7 cellular contexts compared by ENCODE assay signal in genomic region chr6:17581282-17581681, GRCh38. TPM values are rescaled to one million over a fixed set of nuclear protein-coding genes. Genes with fewer than 3 reads are reported as not detected.
A peak's percentile ranks its signal among the peaks of the same experiment; 100 is the strongest.
DNase-seq lines count a peak whose midpoint lies in the region; ATAC-seq and TF ChIP-seq lines count a peak whose summit lies in the region.
"Not testable (repeated sequence)": the region's sequence is repeated elsewhere in the genome, so short reads cannot be mapped to it uniquely, and the experiment has no call there.

No MANE protein-coding gene starts in this region.

- H3K4me2 ChIP-seq in PC-9, result not testable (repeated sequence)

- H3K27ac ChIP-seq in PC-9; naive thymus-derived CD4-positive, alpha-beta T cell (ENCODE audit: low read depth, low read length): not testable (repeated sequence)
- H3K27ac ChIP-seq in esophagus muscularis mucosa (replicated peaks in 1 of 4), result peak overlapping the region; percentile 85 to 88 (median 86)

- H3K27me3 Mint-ChIP-seq in Calu3 (ENCODE audit: unreplicated experiment); activated naive CD8-positive, alpha-beta T cell: not testable (repeated sequence)
- peaks cover 33% of the 10 kb centered on the region for H3K27me3 Mint-ChIP-seq in activated CD4-positive, alpha-beta T cell treated with anti-CD3 and anti-CD28 coated beads, Interleukin-2, amount 10 ng/mL, durations not matched to agents 24 days and 14 days
- H3K27me3 Mint-ChIP-seq in naive thymus-derived CD4-positive, alpha-beta T cell, result peaks cover 0 to 28% (median 6%) of the 10 kb centered on the region in 5 donors

- DNase-seq in Calu3; PC-9; esophagus muscularis mucosa (ENCODE audit: extremely low spot score); stimulated activated effector memory CD8-positive, alpha-beta T cell treated with anti-CD3 and anti-CD28 coated beads, Interleukin-12 subunit alpha, Interleukin-12 subunit beta, amount 100 ng/mL, for 72 hours (ENCODE audit: low spot score in 2 of 2): not testable (repeated sequence)
- DNase-seq in activated CD4-positive, alpha-beta T cell treated with anti-CD3 and anti-CD28 coated beads, Interleukin-2, amount 10 ng/mL, durations not matched to agents 24 days and 14 days, result peak; percentile 60
- peak in 2 of 9 donors; percentile 19 to 22 for DNase-seq in naive thymus-derived CD4-positive, alpha-beta T cell

- not testable (repeated sequence) for H2AFZ ChIP-seq in PC-9

- CTCF ChIA-PET in Calu3 (lab: Charles Lee), result not testable (repeated sequence)
- CTCF ChIA-PET in PC-9 (lab: Charles Lee), result interaction anchor here (0.6 kb wide), 1 partner anchor 726 kb away, joined by 3 read pairs; no protein-coding TSS in a partner anchor
- CTCF ChIA-PET in naive thymus-derived CD4-positive, alpha-beta T cell (lab: Charles Lee), result interaction anchor here (0.7 to 1.9 kb wide), 4 partner anchors 20 to 223 kb away, joined by 3 to 6 read pairs (median 3); no protein-coding TSS in a partner anchor

- H3K27me3 ChIP-seq in PC-9 (ENCODE audit: insufficient read depth, low read depth); esophagus muscularis mucosa; naive thymus-derived CD4-positive, alpha-beta T cell (ENCODE audit: control insufficient read depth in 2 of 2, insufficient read depth in 2 of 2, low read length in 2 of 2): not testable (repeated sequence)

- WGBS in esophagus muscularis mucosa, result 87% methylated on average over 7 of the region's 7 CpGs

- H3K4me1 Mint-ChIP-seq in Calu3 (ENCODE audit: low read depth, unreplicated experiment), result peaks cover 13% of the 10 kb centered on the region
- H3K4me1 Mint-ChIP-seq in activated CD4-positive, alpha-beta T cell treated with anti-CD3 and anti-CD28 coated beads, Interleukin-2, amount 10 ng/mL, durations not matched to agents 24 days and 14 days; activated naive CD8-positive, alpha-beta T cell (ENCODE audit: low read depth); stimulated activated effector memory CD8-positive, alpha-beta T cell treated with anti-CD3 and anti-CD28 coated beads, Interleukin-12 subunit alpha, Interleukin-12 subunit beta, amount 100 ng/mL, for 72 hours: not testable (repeated sequence)
- peaks cover 4 to 14% (median 9%) of the 10 kb centered on the region in 7 donors for H3K4me1 Mint-ChIP-seq in naive thymus-derived CD4-positive, alpha-beta T cell

- H3F3A ChIP-seq in PC-9 (ENCODE audit: insufficient read depth, low read depth), result not testable (repeated sequence)

- H3K4me1 ChIP-seq in PC-9 (replicated peaks; ENCODE audit: insufficient read depth); naive thymus-derived CD4-positive, alpha-beta T cell (ENCODE audit: control insufficient read depth in 2 of 2, insufficient read depth in 2 of 2, low read length in 2 of 2): not testable (repeated sequence)
- H3K4me1 ChIP-seq in esophagus muscularis mucosa, result peaks cover 10 to 21% (median 14%) of the 10 kb centered on the region in 4 donors

- ATAC-seq in naive thymus-derived CD4-positive, alpha-beta T cell; stimulated activated effector memory CD8-positive, alpha-beta T cell treated with anti-CD3 and anti-CD28 coated beads, Interleukin-12 subunit alpha, Interleukin-12 subunit beta, amount 100 ng/mL, for 72 hours: not testable (repeated sequence)

- TF ChIP-seq EP300 in esophagus muscularis mucosa (IDR thresholded peaks at IDR 0.05), result not testable (repeated sequence)

- not testable (repeated sequence) for H3K79me2 ChIP-seq in PC-9 (ENCODE audit: low read depth)

- 0 out of 2 replicates have a peak overlapping the region, but pooled peaks have one; percentile 50 for H3K4me3 ChIP-seq in PC-9
- not testable (repeated sequence) for H3K4me3 ChIP-seq in esophagus muscularis mucosa; naive thymus-derived CD4-positive, alpha-beta T cell (ENCODE audit: low read length)

- H3K36me3 ChIP-seq in PC-9 (ENCODE audit: low read depth); esophagus muscularis mucosa; naive thymus-derived CD4-positive, alpha-beta T cell (ENCODE audit: control insufficient read depth in 2 of 3, insufficient read depth in 3 of 3, low read length in 3 of 3): not testable (repeated sequence)

- H3K27ac Mint-ChIP-seq in Calu3 (ENCODE audit: unreplicated experiment); activated CD4-positive, alpha-beta T cell treated with anti-CD3 and anti-CD28 coated beads, Interleukin-2, amount 10 ng/mL, durations not matched to agents 24 days and 14 days; activated naive CD8-positive, alpha-beta T cell; stimulated activated effector memory CD8-positive, alpha-beta T cell treated with anti-CD3 and anti-CD28 coated beads, Interleukin-12 subunit alpha, Interleukin-12 subunit beta, amount 100 ng/mL, for 72 hours: not testable (repeated sequence)
- peak overlapping the region in 2 of 9 donors; percentile 2 to 45 for H3K27ac Mint-ChIP-seq in naive thymus-derived CD4-positive, alpha-beta T cell

- H4K20me1 ChIP-seq in PC-9 (ENCODE audit: insufficient read depth), result not testable (repeated sequence)

- TF ChIP-seq CTCF in Calu3 (IDR thresholded peaks at IDR 0.05; ENCODE audit: unreplicated experiment); PC-9 (conservative IDR thresholded peaks at IDR 0.05); esophagus muscularis mucosa (IDR thresholded peaks at IDR 0.05): not testable (repeated sequence)

- H3K9me3 ChIP-seq in PC-9 (ENCODE audit: insufficient read depth, low read depth), result 0 out of 2 replicates have a peak, but pooled peaks cover 11% of the 10 kb centered on the region
- peaks cover 0 to 11% (median 2%) of the 10 kb centered on the region in 4 donors for H3K9me3 ChIP-seq in esophagus muscularis mucosa
- H3K9me3 ChIP-seq in naive thymus-derived CD4-positive, alpha-beta T cell (ENCODE audit: control insufficient read depth in 2 of 3, low read length in 3 of 3), result not testable (repeated sequence)

- H3K9me3 Mint-ChIP-seq in Calu3 (ENCODE audit: low read depth, unreplicated experiment); activated naive CD8-positive, alpha-beta T cell (ENCODE audit: low read depth); stimulated activated effector memory CD8-positive, alpha-beta T cell treated with anti-CD3 and anti-CD28 coated beads, Interleukin-12 subunit alpha, Interleukin-12 subunit beta, amount 100 ng/mL, for 72 hours: not testable (repeated sequence)
- H3K9me3 Mint-ChIP-seq in activated CD4-positive, alpha-beta T cell treated with anti-CD3 and anti-CD28 coated beads, Interleukin-2, amount 10 ng/mL, durations not matched to agents 24 days and 14 days, result peaks cover 16% of the 10 kb centered on the region
- H3K9me3 Mint-ChIP-seq in naive thymus-derived CD4-positive, alpha-beta T cell, result peaks cover 0 to 14% (median 8%) of the 10 kb centered on the region in 11 donors

- not testable (repeated sequence) for BruUV-seq in Calu3 (replicated peaks; lab: Mats Ljungman, UMichigan); PC-9 (replicated peaks; lab: Mats Ljungman, UMichigan)

- H3K4me3 Mint-ChIP-seq in Calu3 (ENCODE audit: low read depth, unreplicated experiment), result peak overlapping the region; percentile 80
- peak overlapping the region; percentile 71 for H3K4me3 Mint-ChIP-seq in activated CD4-positive, alpha-beta T cell treated with anti-CD3 and anti-CD28 coated beads, Interleukin-2, amount 10 ng/mL, durations not matched to agents 24 days and 14 days
- H3K4me3 Mint-ChIP-seq in activated naive CD8-positive, alpha-beta T cell, result peak overlapping the region; percentile 76
- peak overlapping the region in 9 of 10 donors; percentile 49 to 80 (median 68) for H3K4me3 Mint-ChIP-seq in naive thymus-derived CD4-positive, alpha-beta T cell
- H3K4me3 Mint-ChIP-seq in stimulated activated effector memory CD8-positive, alpha-beta T cell treated with anti-CD3 and anti-CD28 coated beads, Interleukin-12 subunit alpha, Interleukin-12 subunit beta, amount 100 ng/mL, for 72 hours, result peak overlapping the region; percentile 65

- TF ChIP-seq POLR2A in esophagus muscularis mucosa (IDR thresholded peaks at IDR 0.05; ENCODE audit: low read depth), result not testable (repeated sequence)

- POLR2A ChIA-PET in PC-9 (lab: Charles Lee; ENCODE audit: unreplicated experiment); naive thymus-derived CD4-positive, alpha-beta T cell (lab: Charles Lee): not testable (repeated sequence)

- intact Hi-C loops in Calu3 (cut with micrococcal nuclease; ENCODE audit: unreplicated experiment), result loop anchor here (5.0 kb wide), 2 partner anchors 221 to 299 kb away; partner anchors contain the start of gene RBM24
- intact Hi-C loops in PC-9 (cut with micrococcal nuclease; ENCODE audit: unreplicated experiment), result loop anchor here (5.0 to 10.0 kb wide), 5 partner anchors 166 to 574 kb away; partner anchors contain the start of genes KDM1B, NHLRC1 and TPMT
- intact Hi-C loops in activated CD4-positive, alpha-beta T cell treated with anti-CD3 and anti-CD28 coated beads, Interleukin-2, amount 10 ng/mL, durations not matched to agents 24 days and 14 days (cut with micrococcal nuclease), result loop anchor here (10.0 kb wide), 1 partner anchor 186 kb away; the partner anchor contains the start of gene CAP2
- intact Hi-C loops in esophagus muscularis mucosa (cut with DNase I), result loop anchor here (2.0 to 10.0 kb wide), 3 partner anchors 110 to 299 kb away; partner anchors contain the start of gene RBM24
- intact Hi-C loops in naive thymus-derived CD4-positive, alpha-beta T cell (cut with micrococcal nuclease), result loop anchor here (5.0 to 10.0 kb wide), 4 partner anchors 299 to 924 kb away; partner anchors contain the start of genes KDM1B (in 1 of the 2), RBM24 (in 1 of the 2), RNF144B (in 1 of the 2) and TPMT (in 1 of the 2)

- not testable (repeated sequence) for H3K9me2 ChIP-seq in PC-9 (ENCODE audit: insufficient read depth)

- not testable (repeated sequence) for H3K36me3 Mint-ChIP-seq in Calu3 (ENCODE audit: insufficient read depth, unreplicated experiment); activated CD4-positive, alpha-beta T cell treated with anti-CD3 and anti-CD28 coated beads, Interleukin-2, amount 10 ng/mL, durations not matched to agents 24 days and 14 days (ENCODE audit: low read depth); activated naive CD8-positive, alpha-beta T cell; naive thymus-derived CD4-positive, alpha-beta T cell; stimulated activated effector memory CD8-positive, alpha-beta T cell treated with anti-CD3 and anti-CD28 coated beads, Interleukin-12 subunit alpha, Interleukin-12 subunit beta, amount 100 ng/mL, for 72 hours

RNA-seq across cellular contexts. Expression of gene FAM8A1, which starts 18.8 kb away (rescaled TPM):
- total RNA-seq in Calu3 (2022), result 11.6 and 11.8 TPM in 2 replicates
- total RNA-seq in PC-9 (2021), result 8.1 and 11.9 TPM in 2 replicates
- total RNA-seq in activated CD4-positive, alpha-beta T cell treated with anti-CD3 and anti-CD28 coated beads, Interleukin-2, amount 10 ng/mL, durations not matched to agents 24 days and 14 days, result 3.7 and 4.0 TPM in 2 replicates
- total RNA-seq in esophagus muscularis mucosa, result 10 to 100 TPM; 36.8 to 58.8 (median 40.9) TPM
- total RNA-seq in naive thymus-derived CD4-positive, alpha-beta T cell, result 10 to 100 TPM in 4 of 5 experiments, 1 to 10 TPM in 1; 8.0 to 26.1 (median 21.1) TPM
- 1 to 10 TPM; 5.9 to 6.0 TPM for polyA plus RNA-seq in naive thymus-derived CD4-positive, alpha-beta T cell
